ENCODE assay signal across 24 cellular contexts in genomic region chr9:109289931-109290330, GRCh38. TPM values are rescaled to one million over a fixed set of nuclear protein-coding genes. Genes with fewer than 3 reads are reported as not detected.
DNase-seq lines count a peak whose midpoint lies in the region; ATAC-seq and TF ChIP-seq lines count a peak whose summit lies in the region.
"Had no signal": no experiment of that assay in that cellular context is flagged by ENCODE, and none has a peak within 500 bp of the region (broad histone marks: within the 10 kb centered on the region; RNA-seq: fewer than 3 reads in every experiment).

No MANE protein-coding gene starts in this region.

- H3K4me3 ChIP-seq in thyroid gland (replicated peaks in 1 of 3), result no peak overlapping the region
- H3K4me3 ChIP-seq: BLaER1 treated with 17β-estradiol and CSF1 and Interleukin-3, amounts not matched to agents 10 nM and 100 nM; SK-N-MC had no signal

- no peaks in the 10 kb centered on the region for H3K9me3 ChIP-seq in thyroid gland
- H3K9me3 ChIP-seq: BLaER1 treated with 17β-estradiol and CSF1 and Interleukin-3, amounts not matched to agents 10 nM and 100 nM had no signal

- peak; percentile 39 for DNase-seq in DMS53 (lab: John Stamatoyannopoulos, UW)
- no peak for DNase-seq in DMS53 treated with DMSO at 0.1 percent for 48 hours (lab: John Stamatoyannopoulos, UW; ENCODE audit: unreplicated experiment)
- DNase-seq in NCI-H345 treated with DMSO at 0.1 percent for 48 hours (lab: John Stamatoyannopoulos, UW; ENCODE audit: unreplicated experiment), result peak; percentile 10
- DNase-seq in thyroid gland, result peak; percentile 86
- no peak for DNase-seq in activated naive CD8-positive, alpha-beta T cell treated with anti-CD3 and anti-CD28 coated beads, Interleukin-2, amount 50 U/mL, for 24 hours
- DNase-seq: ACHN; CD8-positive, alpha-beta T cell; EL; H7; Karpas-422; NCI-H187; NCI-H2107; NCI-H2227 treated with DMSO at 0.1 percent for 48 hours; NCI-H526 treated with DMSO at 0.1 percent for 48 hours; PC-3; SHP77 treated with DMSO at 0.1 percent for 48 hours; SW 1271 had no signal

- H3K9me3 Mint-ChIP-seq in activated naive CD8-positive, alpha-beta T cell treated with anti-CD3 and anti-CD28 coated beads, Interleukin-2, amount 50 U/mL, for 24 hours, result no peaks in the 10 kb centered on the region
- H3K9me3 Mint-ChIP-seq: CD8-positive, alpha-beta T cell had no signal

- intact Hi-C loops in thyroid gland (cut with DNase I), result no loop called here

- H3K36me3 Mint-ChIP-seq in activated naive CD8-positive, alpha-beta T cell treated with anti-CD3 and anti-CD28 coated beads, Interleukin-2, amount 50 U/mL, for 24 hours (ENCODE audit: low read depth), result no peaks in the 10 kb centered on the region
- H3K36me3 Mint-ChIP-seq: CD8-positive, alpha-beta T cell had no signal

- peaks cover 71 to 74% of the 10 kb centered on the region in 2 donors for H3K4me1 ChIP-seq in thyroid gland
- H3K4me1 ChIP-seq: BLaER1 treated with 17β-estradiol and CSF1 and Interleukin-3, amounts not matched to agents 10 nM and 100 nM had no signal

- no peaks in the 10 kb centered on the region for H3K36me3 ChIP-seq in thyroid gland
- H3K36me3 ChIP-seq: BLaER1 treated with 17β-estradiol and CSF1 and Interleukin-3, amounts not matched to agents 10 nM and 100 nM had no signal

- no peaks in the 10 kb centered on the region for H3K4me1 Mint-ChIP-seq in activated naive CD8-positive, alpha-beta T cell treated with anti-CD3 and anti-CD28 coated beads, Interleukin-2, amount 50 U/mL, for 24 hours

- H3K4me3 Mint-ChIP-seq in activated naive CD8-positive, alpha-beta T cell treated with anti-CD3 and anti-CD28 coated beads, Interleukin-2, amount 50 U/mL, for 24 hours, result no peak overlapping the region
- H3K4me3 Mint-ChIP-seq: CD8-positive, alpha-beta T cell had no signal

- no peaks in the 10 kb centered on the region for H3K27me3 ChIP-seq in thyroid gland
- H3K27me3 ChIP-seq: BLaER1 treated with 17β-estradiol and CSF1 and Interleukin-3, amounts not matched to agents 10 nM and 100 nM had no signal

- ATAC-seq in esophagus mucosa (peak; percentile 41), GM19324 (IDR thresholded peaks at IDR 0.05; ENCODE audit: low FRiP score, unreplicated experiment) (no peak), HG02623 (IDR thresholded peaks at IDR 0.05; ENCODE audit: unreplicated experiment) (no peak)
- ATAC-seq in activated naive CD8-positive, alpha-beta T cell treated with anti-CD3 and anti-CD28 coated beads, Interleukin-2, amount 50 U/mL, for 24 hours, result no peak
- ATAC-seq: CD8-positive, alpha-beta T cell; PC-3 had no signal

- TF ChIP-seq POLR2A in thyroid gland (IDR thresholded peaks at IDR 0.05), result no peak

- H3K27ac ChIP-seq in thyroid gland, result peak overlapping the region in 2 of 3 donors; percentile 80 to 81
- H3K27ac ChIP-seq: 22Rv1; BLaER1 treated with 17β-estradiol and CSF1 and Interleukin-3, amounts not matched to agents 10 nM and 100 nM; RWPE1; SK-N-MC had no signal

- H3K27me3 Mint-ChIP-seq in activated naive CD8-positive, alpha-beta T cell treated with anti-CD3 and anti-CD28 coated beads, Interleukin-2, amount 50 U/mL, for 24 hours, result peaks cover 3% of the 10 kb centered on the region

- peak in 2 of 6 experiments; percentile 14 to 23 for TF ChIP-seq CTCF in thyroid gland (IDR thresholded peaks at IDR 0.05)

- WGBS in thyroid gland, 2 donors, result 50 to 54% methylated on average over 8 of the region's 8 CpGs

- no peak overlapping the region for H3K27ac Mint-ChIP-seq in activated naive CD8-positive, alpha-beta T cell treated with anti-CD3 and anti-CD28 coated beads, Interleukin-2, amount 50 U/mL, for 24 hours
- H3K27ac Mint-ChIP-seq: CD8-positive, alpha-beta T cell had no signal

RNA-seq across cellular contexts. Expression of gene EPB41L4B, which starts 30.9 kb away (rescaled TPM):
- 1.1 TPM for total RNA-seq in esophagus mucosa
- total RNA-seq in thyroid gland, result 10 to 100 TPM; 56.4 to 72.7 (median 71.0) TPM
- total RNA-seq: CD8-positive, alpha-beta T cell had no signal

Comparison
In these comparisons a context has a peak if more than half of its experiments do, and no peak if none do; other contexts are left out.
1. DNase-seq: peak in DMS53 (single experiment), NCI-H345 treated with DMSO at 0.1 percent for 48 hours (single experiment) and thyroid gland (2 of 2); none in DMS53 treated with DMSO at 0.1 percent for 48 hours (single experiment) and activated naive CD8-positive, alpha-beta T cell treated with anti-CD3 and anti-CD28 coated beads, Interleukin-2, amount 50 U/mL, for 24 hours (single experiment).
2. RNA of gene EPB41L4B, which starts 30.9 kb away (total RNA-seq): 56.4 to 72.7 TPM in thyroid gland; 1.1 TPM in esophagus mucosa (single experiment); every median in the first group is over 10 times any median in the second.